ENCODE assay signal across 1 cellular context in genomic region chr9:129558551-129559505, GRCh38.
A peak's percentile ranks its signal among the peaks of the same experiment; 100 is the strongest.
TF ChIP-seq lines count a peak whose summit lies in the region.

No MANE protein-coding gene starts in this region.

TF ChIP-seq in HepG2, 621 proteins besides CTCF, POLR2A, EP300 and RAD21 (continued from another document and continues in another):
- TF ChIP-seq ZNF343 (CRISPR knock-in tag; IDR thresholded peaks at IDR 0.05) (no peak), NFYB (CRISPR knock-in tag; IDR thresholded peaks at IDR 0.05) (peak; percentile 69), MTA1 (CRISPR knock-in tag; IDR thresholded peaks at IDR 0.05; ENCODE audit: borderline replicate concordance) (peak; percentile 73; the same call in 1 of the 2 replicates), ZNF260 (CRISPR knock-in tag; IDR thresholded peaks at IDR 0.05; ENCODE audit: borderline replicate concordance, low read depth) (no peak), FOXA3 (CRISPR knock-in tag; IDR thresholded peaks at IDR 0.05) (no peak; the same call in none of the 2 replicates), MXI1 (IDR thresholded peaks at IDR 0.05; ENCODE audit: borderline replicate concordance, low read depth, low read length) (no peak; the same call in 2 of the 3 replicates), NKX3-1 (CRISPR knock-in tag; IDR thresholded peaks at IDR 0.05) (peak; percentile 98), ZNF772 (CRISPR knock-in tag; IDR thresholded peaks at IDR 0.05) (peak; percentile 96), ATF7 (IDR thresholded peaks at IDR 0.05) (no peak), ATF7 (CRISPR knock-in tag; IDR thresholded peaks at IDR 0.05) (no peak; the same call in 1 of the 2 replicates), MBNL3 (CRISPR knock-in tag; conservative IDR thresholded peaks at IDR 0.05) (no peak), TEAD3 (CRISPR knock-in tag; optimal IDR thresholded peaks at IDR 0.05; ENCODE audit: borderline replicate concordance) (peak; percentile 59), ZNF75D (CRISPR knock-in tag; IDR thresholded peaks at IDR 0.05; ENCODE audit: borderline replicate concordance) (no peak), YEATS2 (CRISPR knock-in tag; IDR thresholded peaks at IDR 0.05; ENCODE audit: borderline replicate concordance) (peak; percentile 56; the same call in 1 of the 2 replicates), ZNF354B (CRISPR knock-in tag; IDR thresholded peaks at IDR 0.05) (0 out of 2 replicates have a peak, but pooled peaks have one; percentile 51), ZNF576 (CRISPR knock-in tag; IDR thresholded peaks at IDR 0.05) (no peak), ZNF580 (CRISPR knock-in tag; IDR thresholded peaks at IDR 0.05; ENCODE audit: borderline replicate concordance, low read depth) (no peak; the same call in 1 of the 2 replicates), GMEB1 (CRISPR knock-in tag; IDR thresholded peaks at IDR 0.05; ENCODE audit: borderline replicate concordance) (peak; percentile 55; the same call in 1 of the 2 replicates), KMT2B (CRISPR knock-in tag; IDR thresholded peaks at IDR 0.05) (peak; percentile 72), ZNF619 (CRISPR knock-in tag; IDR thresholded peaks at IDR 0.05) (no peak), HMG20A (CRISPR knock-in tag; IDR thresholded peaks at IDR 0.05; ENCODE audit: borderline replicate concordance) (peak; percentile 71; the same call in 1 of the 2 replicates), ARID2 (CRISPR knock-in tag; IDR thresholded peaks at IDR 0.05; ENCODE audit: borderline replicate concordance) (peak; percentile 98; the same call in 1 of the 2 replicates), NFYC (CRISPR knock-in tag; IDR thresholded peaks at IDR 0.05) (peak; percentile 69), ZNF768 (CRISPR knock-in tag; IDR thresholded peaks at IDR 0.05) (peak; percentile 50; the same call in 1 of the 2 replicates), MEIS2 (CRISPR knock-in tag; IDR thresholded peaks at IDR 0.05) (peak; percentile 93), RFXAP (CRISPR knock-in tag; IDR thresholded peaks at IDR 0.05; ENCODE audit: borderline replicate concordance) (peak; percentile 96), ZNF546 (CRISPR knock-in tag; conservative IDR thresholded peaks at IDR 0.05) (peak; percentile 70; the same call in 1 of the 2 replicates), SP4 (CRISPR knock-in tag; IDR thresholded peaks at IDR 0.05) (peak; percentile 64; the same call in 1 of the 2 replicates), SCMH1 (CRISPR knock-in tag; IDR thresholded peaks at IDR 0.05; ENCODE audit: borderline replicate concordance) (no peak), KDM4B (CRISPR knock-in tag; IDR thresholded peaks at IDR 0.05) (peak; percentile 85), ZNF138 (CRISPR knock-in tag; IDR thresholded peaks at IDR 0.05; ENCODE audit: low read depth) (0 out of 2 replicates have a peak, but pooled peaks have one; percentile 69), ZMYM2 (CRISPR knock-in tag; IDR thresholded peaks at IDR 0.05) (peak; percentile 73), KLF9 (CRISPR knock-in tag; IDR thresholded peaks at IDR 0.05; ENCODE audit: low read depth) (0 out of 2 replicates have a peak, but pooled peaks have one; percentile 57), CREBL2 (CRISPR knock-in tag; IDR thresholded peaks at IDR 0.05; ENCODE audit: borderline replicate concordance) (no peak), PPARG (CRISPR knock-in tag; conservative IDR thresholded peaks at IDR 0.05) (peak; percentile 74), SP5 (CRISPR knock-in tag; IDR thresholded peaks at IDR 0.05; ENCODE audit: borderline replicate concordance, low read depth) (peak; percentile 86), NR0B2 (CRISPR knock-in tag; IDR thresholded peaks at IDR 0.05) (no peak; the same call in 1 of the 2 replicates), NR2F2 (IDR thresholded peaks at IDR 0.05; ENCODE audit: borderline replicate concordance, low read depth) (no peak), NFE2L2 (IDR thresholded peaks at IDR 0.05; ENCODE audit: low read length) (no peak), NFIC (IDR thresholded peaks at IDR 0.05; ENCODE audit: low read length) (no peak), NCOR1 (IDR thresholded peaks at IDR 0.05; ENCODE audit: borderline replicate concordance, low read length) (peak; percentile 74; the same call in 1 of the 2 replicates), MTF2 (CRISPR knock-in tag; IDR thresholded peaks at IDR 0.05; ENCODE audit: borderline replicate concordance) (0 out of 2 replicates have a peak, but pooled peaks have one; percentile 40), ZKSCAN1 (IDR thresholded peaks at IDR 0.05; ENCODE audit: low read length) (no peak), STAG1 (CRISPR knock-in tag; IDR thresholded peaks at IDR 0.05) (peak; percentile 37), ZNF672 (CRISPR knock-in tag; IDR thresholded peaks at IDR 0.05) (no peak), ZFP91 (CRISPR knock-in tag; IDR thresholded peaks at IDR 0.05; ENCODE audit: borderline replicate concordance) (peak; percentile 70), JUNB (CRISPR knock-in tag; IDR thresholded peaks at IDR 0.05; ENCODE audit: borderline replicate concordance) (peak; percentile 83), DDIT3 (CRISPR knock-in tag; IDR thresholded peaks at IDR 0.05) (no peak), HOMEZ (CRISPR knock-in tag; IDR thresholded peaks at IDR 0.05; ENCODE audit: low read depth) (0 out of 2 replicates have a peak, but pooled peaks have one; percentile 39), CHD2 (IDR thresholded peaks at IDR 0.05; ENCODE audit: low read depth, low read length) (no peak), ATAD3A (CRISPR knock-in tag; IDR thresholded peaks at IDR 0.05) (0 out of 2 replicates have a peak, but pooled peaks have one; percentile 44), ZNF790 (CRISPR knock-in tag; IDR thresholded peaks at IDR 0.05; ENCODE audit: borderline replicate concordance) (peak; percentile 83; the same call in 1 of the 2 replicates), IRX3 (CRISPR knock-in tag; IDR thresholded peaks at IDR 0.05; ENCODE audit: borderline replicate concordance, low read depth) (peak; percentile 98), DPF2 (CRISPR knock-in tag; IDR thresholded peaks at IDR 0.05; ENCODE audit: borderline replicate concordance, low read depth) (no peak), ZBTB46 (CRISPR knock-in tag; IDR thresholded peaks at IDR 0.05; ENCODE audit: borderline replicate concordance) (no peak), RFX5 (IDR thresholded peaks at IDR 0.05; ENCODE audit: low read depth, low read length) (0 out of 2 replicates have a peak, but pooled peaks have one; percentile 29), ZNF569 (CRISPR knock-in tag; IDR thresholded peaks at IDR 0.05; ENCODE audit: borderline replicate concordance) (peak; percentile 81; the same call in 1 of the 2 replicates), ZNF460 (CRISPR knock-in tag; IDR thresholded peaks at IDR 0.05; ENCODE audit: borderline replicate concordance) (no peak; the same call in 1 of the 2 replicates), TFDP1 (CRISPR knock-in tag; IDR thresholded peaks at IDR 0.05; ENCODE audit: borderline replicate concordance) (peak; percentile 95; the same call in 1 of the 2 replicates), ZFY (CRISPR knock-in tag; IDR thresholded peaks at IDR 0.05) (peak; percentile 87), ZKSCAN8 (CRISPR knock-in tag; IDR thresholded peaks at IDR 0.05; ENCODE audit: borderline replicate concordance) (peak; percentile 76; the same call in 1 of the 2 replicates), THAP9 (CRISPR knock-in tag; IDR thresholded peaks at IDR 0.05; ENCODE audit: borderline replicate concordance) (peak; percentile 85; the same call in 1 of the 2 replicates)
